In the genomic region with DNA sequence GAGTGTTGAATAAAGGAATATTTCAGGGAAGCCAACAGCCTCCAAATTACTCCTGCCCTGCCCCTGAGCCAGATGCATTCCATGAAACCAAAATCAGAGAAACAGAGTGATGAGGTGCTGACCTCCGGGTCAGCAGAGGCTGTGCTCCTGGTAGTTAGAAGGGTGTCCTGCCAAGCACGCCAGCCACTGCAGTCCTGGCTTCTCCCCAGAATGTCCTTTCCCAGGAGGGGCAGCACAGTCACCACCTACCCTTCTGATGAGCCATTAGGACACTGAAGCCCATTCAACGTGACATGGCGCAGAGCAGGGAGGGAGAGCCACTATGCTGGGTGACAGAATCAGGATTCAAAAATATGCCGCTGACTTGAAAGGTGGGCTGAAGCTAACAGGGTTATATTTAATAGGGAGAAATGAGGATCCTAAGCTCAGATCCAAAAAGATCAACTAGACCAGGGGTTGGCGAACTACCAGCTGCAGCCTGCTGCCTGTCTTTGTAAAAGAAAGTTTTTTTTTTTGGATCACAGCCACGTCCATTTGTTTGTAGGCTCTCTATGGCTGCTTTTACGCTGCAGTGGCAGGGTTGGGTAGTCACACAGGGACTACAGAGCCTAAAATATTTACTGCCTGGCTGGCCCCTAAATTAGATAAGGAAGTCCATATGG, we compare ENCODE assay signal across 18 cellular contexts. TPM values are rescaled to one million over a fixed set of nuclear protein-coding genes. Genes with fewer than 3 reads are reported as not detected.
DNase-seq lines count a peak whose midpoint lies in the region; ATAC-seq, FAIRE-seq and TF ChIP-seq lines count a peak whose summit lies in the region.
"Had no signal": no experiment of that assay in that cellular context is flagged by ENCODE, and none has a peak within 500 bp of the region (broad histone marks: within the 10 kb centered on the region; RNA-seq: fewer than 3 reads in every experiment).

No MANE protein-coding gene starts in this region.

- H3K79me2 ChIP-seq in GM23338 (replicated peaks; ENCODE audit: insufficient read depth): no peaks in the 10 kb centered on the region
- H3K79me2 ChIP-seq in parathyroid adenoma: no peaks in the 10 kb centered on the region

- H3K4me2 ChIP-seq in GM23338: no peak overlapping the region
- no peak overlapping the region for H3K4me2 ChIP-seq in parathyroid adenoma (ENCODE audit: low read length)
- H3K4me2 ChIP-seq: BLaER1 had no signal

- peaks cover 49% of the 10 kb centered on the region for H3K4me1 Mint-ChIP-seq in GM23338
- H3K4me1 Mint-ChIP-seq: stimulated activated effector memory CD8-positive, alpha-beta T cell treated with anti-CD3 and anti-CD28 coated beads, Interleukin-12 subunit alpha, Interleukin-12 subunit beta, amount 100 ng/mL, for 72 hours had no signal

- TF ChIP-seq CTCF in GM23338 (conservative IDR thresholded peaks at IDR 0.05; ENCODE audit: low read depth in 2 of 2): no peak
- TF ChIP-seq CTCF in parathyroid adenoma (IDR thresholded peaks at IDR 0.05): no peak

- no peaks in the 10 kb centered on the region for H3K36me3 ChIP-seq in GM23338 (ENCODE audit: insufficient read depth)
- H3K36me3 ChIP-seq in parathyroid adenoma (ENCODE audit: control insufficient read depth, insufficient read depth, low read length): no peaks in the 10 kb centered on the region
- H3K36me3 ChIP-seq: adrenal gland, BLaER1, esophagus squamous epithelium had no signal

- H3K4me1 ChIP-seq in GM23338 (ENCODE audit: insufficient read depth) (peaks cover 30% of the 10 kb centered on the region), parathyroid adenoma (peaks cover 21% of the 10 kb centered on the region)
- H3K4me1 ChIP-seq: adrenal gland, BLaER1 had no signal

- H3K9me3 Mint-ChIP-seq in GM23338: peaks cover 28% of the 10 kb centered on the region
- H3K9me3 Mint-ChIP-seq: stimulated activated effector memory CD8-positive, alpha-beta T cell treated with anti-CD3 and anti-CD28 coated beads, Interleukin-12 subunit alpha, Interleukin-12 subunit beta, amount 100 ng/mL, for 72 hours had no signal

- DNase-seq in GM23338 (ENCODE audit: low spot score) (no peak), NCI-H2107 (lab: John Stamatoyannopoulos, UW) (peak; percentile 28), Right ventricle myocardium superior (peak; percentile 59), GM19239 (ENCODE audit: insufficient read length, low spot score) (no peak), NCI-H69 (lab: John Stamatoyannopoulos, UW) (no peak)
- DNase-seq: activated T-cell treated with anti-CD3 and anti-CD28 coated beads, Interleukin-2, amount 50 U/mL, for 1 hour; esophagus squamous epithelium; mesenchymal stem cell; T-helper 1 cell had no signal

- peaks cover 10% of the 10 kb centered on the region for H3K27me3 Mint-ChIP-seq in GM23338 (ENCODE audit: insufficient read depth, low read depth, poor library complexity)
- H3K27me3 Mint-ChIP-seq: progenitor cell of endocrine pancreas had no signal

- FAIRE-seq in GM19239 (lab: Jason Lieb, UNC): no peak
- FAIRE-seq: colon had no signal

- ATAC-seq in GM23338 (no peak), Right ventricle myocardium superior (ENCODE audit: poor library complexity) (peak; percentile 80), HG03280 (IDR thresholded peaks at IDR 0.05; ENCODE audit: unreplicated experiment) (no peak), GM19452 (IDR thresholded peaks at IDR 0.05; ENCODE audit: unreplicated experiment) (no peak)
- ATAC-seq: Panc1; stimulated activated effector memory CD8-positive, alpha-beta T cell treated with anti-CD3 and anti-CD28 coated beads, Interleukin-12 subunit alpha, Interleukin-12 subunit beta, amount 100 ng/mL, for 72 hours had no signal

- H3K27me3 ChIP-seq in GM23338 (ENCODE audit: insufficient read depth) (no peaks in the 10 kb centered on the region), parathyroid adenoma (ENCODE audit: control insufficient read depth, insufficient read depth, low read length) (no peaks in the 10 kb centered on the region)
- H3K27me3 ChIP-seq: adrenal gland, BLaER1, esophagus squamous epithelium had no signal

- H3K27ac ChIP-seq in GM23338 (ENCODE audit: low read depth): no peak overlapping the region
- no peak overlapping the region for H3K27ac ChIP-seq in parathyroid adenoma
- H3K27ac ChIP-seq: adrenal gland, BLaER1, esophagus squamous epithelium had no signal

- H3K9ac ChIP-seq in parathyroid adenoma: no peak overlapping the region
- H3K9ac ChIP-seq: BLaER1 had no signal

- no peaks in the 10 kb centered on the region for H3F3A ChIP-seq in GM23338 (replicated peaks; ENCODE audit: low read depth)

- H2AFZ ChIP-seq in GM23338 (peak overlapping the region; percentile 43), parathyroid adenoma (peak overlapping the region; percentile 43)

- intact Hi-C loops in Right ventricle myocardium superior (cut with DNase I): no loop called here

- no peak overlapping the region for H3K4me3 Mint-ChIP-seq in GM23338
- H3K4me3 Mint-ChIP-seq: stimulated activated effector memory CD8-positive, alpha-beta T cell treated with anti-CD3 and anti-CD28 coated beads, Interleukin-12 subunit alpha, Interleukin-12 subunit beta, amount 100 ng/mL, for 72 hours had no signal

- no peak overlapping the region for H3K27ac Mint-ChIP-seq in GM23338
- H3K27ac Mint-ChIP-seq: progenitor cell of endocrine pancreas; stimulated activated effector memory CD8-positive, alpha-beta T cell treated with anti-CD3 and anti-CD28 coated beads, Interleukin-12 subunit alpha, Interleukin-12 subunit beta, amount 100 ng/mL, for 72 hours had no signal

- H4K20me1 ChIP-seq in GM23338 (replicated peaks; ENCODE audit: insufficient read depth): no peaks in the 10 kb centered on the region
- H4K20me1 ChIP-seq: BLaER1 had no signal

- H3K4me3 ChIP-seq in GM23338: no peak overlapping the region
- no peak overlapping the region for H3K4me3 ChIP-seq in parathyroid adenoma (ENCODE audit: low read depth, low read length)
- H3K4me3 ChIP-seq: adrenal gland, BLaER1, esophagus squamous epithelium had no signal

- peaks cover 16% of the 10 kb centered on the region for H3K36me3 Mint-ChIP-seq in GM23338 (ENCODE audit: low read depth)
- H3K36me3 Mint-ChIP-seq: stimulated activated effector memory CD8-positive, alpha-beta T cell treated with anti-CD3 and anti-CD28 coated beads, Interleukin-12 subunit alpha, Interleukin-12 subunit beta, amount 100 ng/mL, for 72 hours had no signal

- no peaks in the 10 kb centered on the region for H3K9me3 ChIP-seq in parathyroid adenoma (ENCODE audit: control insufficient read depth, low read length)
- H3K9me3 ChIP-seq: adrenal gland had no signal

- H3K9me2 ChIP-seq in GM23338 (ENCODE audit: insufficient read depth): peaks cover 4% of the 10 kb centered on the region; the same call in 1 of the 2 replicates

TF ChIP-seq in GM23338, 12 proteins besides CTCF, POLR2A, EP300 and RAD21 (continues in another document):
- TF ChIP-seq CREB1 (CRISPR knock-in tag; IDR thresholded peaks at IDR 0.05; ENCODE audit: low read depth) (no peak), STAT1 (IDR thresholded peaks at IDR 0.05; ENCODE audit: unreplicated experiment) (no peak), EZH2 (IDR thresholded peaks at IDR 0.05; ENCODE audit: low read depth, unreplicated experiment) (no peak), JUNB (IDR thresholded peaks at IDR 0.05; ENCODE audit: unreplicated experiment) (no peak), POLR2AphosphoS5 (IDR thresholded peaks at IDR 0.05; ENCODE audit: low read depth) (no peak), EZH2phosphoT487 (IDR thresholded peaks at IDR 0.05; ENCODE audit: unreplicated experiment) (no peak), NANOG (IDR thresholded peaks at IDR 0.05; ENCODE audit: borderline replicate concordance) (no peak)
- TF ChIP-seq, protein P1, sequence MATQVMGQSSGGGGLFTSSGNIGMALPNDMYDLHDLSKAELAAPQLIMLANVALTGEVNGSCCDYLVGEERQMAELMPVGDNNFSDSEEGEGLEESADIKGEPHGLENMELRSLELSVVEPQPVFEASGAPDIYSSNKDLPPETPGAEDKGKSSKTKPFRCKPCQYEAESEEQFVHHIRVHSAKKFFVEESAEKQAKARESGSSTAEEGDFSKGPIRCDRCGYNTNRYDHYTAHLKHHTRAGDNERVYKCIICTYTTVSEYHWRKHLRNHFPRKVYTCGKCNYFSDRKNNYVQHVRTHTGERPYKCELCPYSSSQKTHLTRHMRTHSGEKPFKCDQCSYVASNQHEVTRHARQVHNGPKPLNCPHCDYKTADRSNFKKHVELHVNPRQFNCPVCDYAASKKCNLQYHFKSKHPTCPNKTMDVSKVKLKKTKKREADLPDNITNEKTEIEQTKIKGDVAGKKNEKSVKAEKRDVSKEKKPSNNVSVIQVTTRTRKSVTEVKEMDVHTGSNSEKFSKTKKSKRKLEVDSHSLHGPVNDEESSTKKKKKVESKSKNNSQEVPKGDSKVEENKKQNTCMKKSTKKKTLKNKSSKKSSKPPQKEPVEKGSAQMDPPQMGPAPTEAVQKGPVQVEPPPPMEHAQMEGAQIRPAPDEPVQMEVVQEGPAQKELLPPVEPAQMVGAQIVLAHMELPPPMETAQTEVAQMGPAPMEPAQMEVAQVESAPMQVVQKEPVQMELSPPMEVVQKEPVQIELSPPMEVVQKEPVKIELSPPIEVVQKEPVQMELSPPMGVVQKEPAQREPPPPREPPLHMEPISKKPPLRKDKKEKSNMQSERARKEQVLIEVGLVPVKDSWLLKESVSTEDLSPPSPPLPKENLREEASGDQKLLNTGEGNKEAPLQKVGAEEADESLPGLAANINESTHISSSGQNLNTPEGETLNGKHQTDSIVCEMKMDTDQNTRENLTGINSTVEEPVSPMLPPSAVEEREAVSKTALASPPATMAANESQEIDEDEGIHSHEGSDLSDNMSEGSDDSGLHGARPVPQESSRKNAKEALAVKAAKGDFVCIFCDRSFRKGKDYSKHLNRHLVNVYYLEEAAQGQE (IDR thresholded peaks at IDR 0.05; ENCODE audit: unreplicated experiment): no peak
- TF ChIP-seq, protein P2, sequence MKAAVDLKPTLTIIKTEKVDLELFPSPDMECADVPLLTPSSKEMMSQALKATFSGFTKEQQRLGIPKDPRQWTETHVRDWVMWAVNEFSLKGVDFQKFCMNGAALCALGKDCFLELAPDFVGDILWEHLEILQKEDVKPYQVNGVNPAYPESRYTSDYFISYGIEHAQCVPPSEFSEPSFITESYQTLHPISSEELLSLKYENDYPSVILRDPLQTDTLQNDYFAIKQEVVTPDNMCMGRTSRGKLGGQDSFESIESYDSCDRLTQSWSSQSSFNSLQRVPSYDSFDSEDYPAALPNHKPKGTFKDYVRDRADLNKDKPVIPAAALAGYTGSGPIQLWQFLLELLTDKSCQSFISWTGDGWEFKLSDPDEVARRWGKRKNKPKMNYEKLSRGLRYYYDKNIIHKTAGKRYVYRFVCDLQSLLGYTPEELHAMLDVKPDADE (IDR thresholded peaks at IDR 0.05): no peak

RNA-seq across cellular contexts. Expression of a gene that starts 34.5 kb away (rescaled TPM):
- total RNA-seq in GM23338 (2014; rRNA removed; shearing (Covaris generic)): 1.0 TPM in 1 of 2 replicates, not detected in the other
- polyA plus RNA-seq in GM23338 (2016; fragmentation: Nextera tagmentation; extraction: Ambion mirVana): 0.61 and 2.2 TPM in 2 replicates
- total RNA-seq in Right ventricle myocardium superior: not detected

RNA-seq across cellular contexts. Expression of a gene that starts 42.0 kb away (rescaled TPM):
- total RNA-seq in GM23338 (2014; rRNA removed; shearing (Covaris generic)): 1.6 and 2.4 TPM in 2 replicates
- polyA plus RNA-seq in GM23338 (2016; fragmentation: Nextera tagmentation; extraction: Ambion mirVana): 0.42 TPM in 1 of 2 replicates, not detected in the other
- 2.3 TPM for total RNA-seq in Right ventricle myocardium superior

Comparison
In these comparisons a context has a peak if more than half of its experiments do, and no peak if none do; other contexts are left out.
1. DNase-seq: peak in NCI-H2107 (single experiment) and Right ventricle myocardium superior (single experiment); none in GM23338 (single experiment), GM19239 (single experiment) and NCI-H69 (single experiment).